In genomic region chr6:109475625-109476024, GRCh38 we compare ENCODE assay signal across 23 cellular contexts. TPM values are rescaled to one million over a fixed set of nuclear protein-coding genes. Genes with fewer than 3 reads are reported as not detected.
A peak's percentile ranks its signal among the peaks of the same experiment; 100 is the strongest.
DNase-seq lines count a peak whose midpoint lies in the region; ATAC-seq and TF ChIP-seq lines count a peak whose summit lies in the region.
"Had no signal": no experiment of that assay in that cellular context is flagged by ENCODE, and none has a peak within 500 bp of the region (broad histone marks: within the 10 kb centered on the region; RNA-seq: fewer than 3 reads in every experiment).

No MANE protein-coding gene starts in this region.

- H3K4me1 Mint-ChIP-seq in WTC11, result peaks cover 26% of the 10 kb centered on the region

- CTCF ChIA-PET in WTC11 (lab: Charles Lee), result no interaction called here

- POLR2A ChIA-PET in WTC11 (lab: Charles Lee), result no interaction called here

- H3K79me1 ChIP-seq in mesenchymal stem cell (replicated peaks; ENCODE audit: low read length, poor library complexity, severe bottlenecking), result peaks cover 39% of the 10 kb centered on the region

- H3K27ac ChIP-seq in VCaP (peak overlapping the region; percentile 66), mesenchymal stem cell (ENCODE audit: low read length, poor library complexity, severe bottlenecking) (peak overlapping the region; percentile 24)
- H3K27ac ChIP-seq: GM23248, skin epidermis, thoracic aorta had no signal

- H3K4me2 ChIP-seq in mesenchymal stem cell (ENCODE audit: low read length, poor library complexity, severe bottlenecking), result peak overlapping the region; percentile 12

- H3K23ac ChIP-seq in mesenchymal stem cell (ENCODE audit: low read length in 2 of 2), result no peak overlapping the region

- H3K27me3 ChIP-seq in mesenchymal stem cell (ENCODE audit: control insufficient read depth in 1 of 2, insufficient read depth in 1 of 2, low read length in 2 of 2), result no peaks in the 10 kb centered on the region

- H3K4me3 ChIP-seq in mesenchymal stem cell (ENCODE audit: insufficient read depth in 1 of 2, low read depth in 1 of 2, low read length in 2 of 2), result no peak overlapping the region
- H3K4me3 ChIP-seq: GM23248, skin epidermis, thoracic aorta had no signal

- TF ChIP-seq CTCF in VCaP (conservative IDR thresholded peaks at IDR 0.05) (no peak), WTC11 (IDR thresholded peaks at IDR 0.05) (no peak)

- H3K4me1 ChIP-seq in mesenchymal stem cell (ENCODE audit: control insufficient read depth, insufficient read depth, low read depth, low read length), result peaks cover 17% of the 10 kb centered on the region

- peak overlapping the region; percentile 32 to 60 for H3K27ac Mint-ChIP-seq in activated naive CD4-positive, alpha-beta T cell treated with anti-CD3 and anti-CD28 coated beads, Interleukin-2, amount 50 U/mL, for 72 hours
- no peak overlapping the region for H3K27ac Mint-ChIP-seq in WTC11

- H2BK120ac ChIP-seq in mesenchymal stem cell (ENCODE audit: low read depth, low read length), result no peak overlapping the region

- H2AK5ac ChIP-seq in mesenchymal stem cell (ENCODE audit: low read length, severe bottlenecking), result no peak overlapping the region

- no peak overlapping the region for H4K8ac ChIP-seq in mesenchymal stem cell (ENCODE audit: low read length)

- no peak overlapping the region for H3K18ac ChIP-seq in mesenchymal stem cell (ENCODE audit: low read depth in 1 of 2, low read length in 2 of 2)

- H3K14ac ChIP-seq in mesenchymal stem cell (ENCODE audit: low read length in 2 of 2), result no peak overlapping the region

- no peak overlapping the region for H4K91ac ChIP-seq in mesenchymal stem cell (ENCODE audit: low read length)

- peaks cover 42 to 83% of the 10 kb centered on the region in 2 experiments for H3K36me3 ChIP-seq in mesenchymal stem cell (ENCODE audit: control insufficient read depth in 1 of 2, insufficient read depth in 2 of 2, low read depth in 1 of 2, low read length in 2 of 2)

- H2BK12ac ChIP-seq in mesenchymal stem cell (ENCODE audit: low read length in 2 of 2), result no peak overlapping the region

- H2AFZ ChIP-seq in mesenchymal stem cell (ENCODE audit: low read depth, low read length), result no peak overlapping the region
- H2AFZ ChIP-seq: GM23248 had no signal

- no peak for DNase-seq in activated naive CD4-positive, alpha-beta T cell treated with anti-CD3 and anti-CD28 coated beads, Interleukin-2, amount 50 U/mL, for 72 hours (ENCODE audit: low spot score in 2 of 2)
- DNase-seq in activated naive CD4-positive, alpha-beta T cell (lab: John Stamatoyannopoulos, UW), result no peak
- DNase-seq in mesenchymal stem cell (no peak), WTC11 (ENCODE audit: low spot score) (no peak)
- no peak for DNase-seq in effector CD4-positive, alpha-beta T cell
- DNase-seq: ACHN; activated effector memory CD4-positive, alpha-beta T cell treated with anti-CD3 and anti-CD28 coated beads, Interleukin-2, amount 50 U/mL, for 16 hours; anterior cingulate cortex; C1 segment of cervical spinal cord; caudate nucleus; dermis blood vessel endothelial cell; GM23248; Kasumi-1; mesendoderm; NCI-H1048; NCI-H187 treated with DMSO at 0.1 percent for 48 hours; NCI-H69; stimulated activated CD4-positive, alpha-beta T cell treated with anti-CD3 and anti-CD28 coated beads, Interleukin-1b, Interleukin-23, amount 100 ng/mL, for 48 hours; T-helper 9 cell had no signal

- no peak overlapping the region for H3K4ac ChIP-seq in mesenchymal stem cell (ENCODE audit: low read depth in 1 of 2, low read length in 2 of 2)

- peaks cover 59 to 70% of the 10 kb centered on the region in 2 donors for H3K36me3 Mint-ChIP-seq in activated naive CD4-positive, alpha-beta T cell treated with anti-CD3 and anti-CD28 coated beads, Interleukin-2, amount 50 U/mL, for 72 hours
- H3K36me3 Mint-ChIP-seq in WTC11, result peaks cover 81% of the 10 kb centered on the region

- no peak overlapping the region for H2BK5ac ChIP-seq in mesenchymal stem cell (ENCODE audit: low read depth, low read length, poor library complexity, severe bottlenecking)

- 100% methylated on average over 2 of the region's 2 CpGs for WGBS in mesenchymal stem cell

- H3K27me3 Mint-ChIP-seq in WTC11 (ENCODE audit: low read depth), result no peaks in the 10 kb centered on the region

- no peaks in the 10 kb centered on the region for H3K9me3 ChIP-seq in mesenchymal stem cell (ENCODE audit: control insufficient read depth, low read length)
- H3K9me3 ChIP-seq: thoracic aorta had no signal

- no peak overlapping the region for H3K4me3 Mint-ChIP-seq in WTC11

- H2BK15ac ChIP-seq in mesenchymal stem cell (ENCODE audit: low read depth, poor library complexity, severe bottlenecking), result no peak overlapping the region

- ATAC-seq in activated naive CD4-positive, alpha-beta T cell treated with anti-CD3 and anti-CD28 coated beads, Interleukin-2, amount 50 U/mL, for 72 hours, result no peak
- ATAC-seq in WTC11, result no peak
- ATAC-seq: SK-N-SH treated with all-trans-retinoic acid at 6 μM for 48 hours had no signal

- H3K9me3 Mint-ChIP-seq in activated naive CD4-positive, alpha-beta T cell treated with anti-CD3 and anti-CD28 coated beads, Interleukin-2, amount 50 U/mL, for 72 hours, result no peaks in the 10 kb centered on the region
- H3K9me3 Mint-ChIP-seq in WTC11, result no peaks in the 10 kb centered on the region

- H3K9ac ChIP-seq in mesenchymal stem cell (ENCODE audit: low read length), result no peak overlapping the region
- H3K9ac ChIP-seq: GM23248 had no signal

TF ChIP-seq in WTC11, 78 proteins besides CTCF, POLR2A, EP300 and RAD21:
- TF ChIP-seq ZSCAN18 (CRISPR knock-in tag; IDR thresholded peaks at IDR 0.05), result no peak
- no peak for TF ChIP-seq AR (CRISPR knock-in tag; IDR thresholded peaks at IDR 0.05)
- TF ChIP-seq NR2C2 (CRISPR knock-in tag; IDR thresholded peaks at IDR 0.05), result no peak
- TF ChIP-seq RELA (CRISPR knock-in tag; IDR thresholded peaks at IDR 0.05; ENCODE audit: borderline replicate concordance), result no peak
- no peak for TF ChIP-seq NR3C1 (CRISPR knock-in tag; conservative IDR thresholded peaks at IDR 0.05; ENCODE audit: low read depth)
- no peak for TF ChIP-seq FOXP1 (CRISPR knock-in tag; IDR thresholded peaks at IDR 0.05; ENCODE audit: borderline replicate concordance)
- TF ChIP-seq ZNF423 (CRISPR knock-in tag; IDR thresholded peaks at IDR 0.05), result no peak

RNA-seq across cellular contexts. Expression of gene ZBTB24, which starts 7.4 kb away (rescaled TPM):
- total RNA-seq in activated naive CD4-positive, alpha-beta T cell treated with anti-CD3 and anti-CD28 coated beads, Interleukin-2, amount 50 U/mL, for 72 hours, result 10 to 100 TPM; 10.8 to 11.5 TPM
- polyA plus RNA-seq in mesenchymal stem cell (2013, experiment 1 of 2), result 3.7 TPM
- polyA plus RNA-seq in mesenchymal stem cell (2013, experiment 2 of 2), result 3.7 TPM
- total RNA-seq in WTC11 (2021), result 13.7 to 14.7 TPM (median 14.6 TPM) in 3 replicates

RNA-seq across cellular contexts. Expression of gene MICAL1, which starts 20.1 kb away (rescaled TPM):
- total RNA-seq in activated naive CD4-positive, alpha-beta T cell treated with anti-CD3 and anti-CD28 coated beads, Interleukin-2, amount 50 U/mL, for 72 hours, result 10 to 100 TPM; 32.9 to 45.7 TPM
- polyA plus RNA-seq in mesenchymal stem cell (2013, experiment 1 of 2), result 25.7 TPM
- polyA plus RNA-seq in mesenchymal stem cell (2013, experiment 2 of 2), result 24.6 TPM
- 51.6 to 57.4 TPM (median 52.2 TPM) in 3 replicates for total RNA-seq in WTC11 (2021)

RNA-seq across cellular contexts. Expression of gene SMPD2, which starts 35.1 kb away (rescaled TPM):
- 1 to 10 TPM; 7.6 to 9.8 TPM for total RNA-seq in activated naive CD4-positive, alpha-beta T cell treated with anti-CD3 and anti-CD28 coated beads, Interleukin-2, amount 50 U/mL, for 72 hours
- 4.7 TPM for polyA plus RNA-seq in mesenchymal stem cell (2013, experiment 1 of 2)
- 5.0 TPM for polyA plus RNA-seq in mesenchymal stem cell (2013, experiment 2 of 2)
- 11.2 to 13.1 TPM (median 12.2 TPM) in 3 replicates for total RNA-seq in WTC11 (2021)

RNA-seq across cellular contexts. Expression of gene PPIL6, which starts 35.2 kb away (rescaled TPM):
- total RNA-seq in activated naive CD4-positive, alpha-beta T cell treated with anti-CD3 and anti-CD28 coated beads, Interleukin-2, amount 50 U/mL, for 72 hours, result not detected
- 0.73 TPM for polyA plus RNA-seq in mesenchymal stem cell (2013, experiment 1 of 2)
- polyA plus RNA-seq in mesenchymal stem cell (2013, experiment 2 of 2), result 0.45 TPM
- 0.61 to 0.76 TPM (median 0.69 TPM) in 3 replicates for total RNA-seq in WTC11 (2021)
